1 cellular context compared by ENCODE assay signal in genomic region chr11:61655266-61656159, GRCh38. TPM values are rescaled to one million over a fixed set of nuclear protein-coding genes. Genes with fewer than 3 reads are reported as not detected.
"Had no signal": no experiment of that assay in that cellular context is flagged by ENCODE, and none has a peak within 500 bp of the region (broad histone marks: within the 10 kb centered on the region; RNA-seq: fewer than 3 reads in every experiment).

No MANE protein-coding gene starts in this region.

RNA-seq across cellular contexts. Expression of gene DAGLA, which starts 24.7 kb away (rescaled TPM):
- polyA plus RNA-seq: IgD-negative memory B cell had no signal
